ENCODE assay signal across 18 cellular contexts in genomic region chr14:58327019-58327418, GRCh38.
"Had no signal": no experiment of that assay in that cellular context is flagged by ENCODE, and none has a peak within 500 bp of the region (broad histone marks: within the 10 kb centered on the region; RNA-seq: fewer than 3 reads in every experiment).

No MANE protein-coding gene starts in this region.

- H3K4me3 Mint-ChIP-seq: activated CD4-positive, alpha-beta memory T cell treated with anti-CD3 and anti-CD28 coated beads for 36 hours; activated CD4-positive, alpha-beta T cell treated with anti-CD3 and anti-CD28 coated beads, Interleukin-2, amount 10 ng/mL, durations not matched to agents 7 days and 5 days; activated naive CD4-positive, alpha-beta T cell treated with anti-CD3 and anti-CD28 coated beads for 36 hours; activated naive CD8-positive, alpha-beta T cell treated with anti-CD3 and anti-CD28 coated beads, Interleukin-2, amount 10 ng/mL, durations not matched to agents 7 days and 5 days; activated T-cell treated with anti-CD3 and anti-CD28 coated beads, Interleukin-2, amount 50 U/mL, for 4 hours; T-helper 1 cell treated with Interleukin-12 subunit alpha and Interleukin-12 subunit beta and Interleukin-4 antibody, amounts not matched to agents 30 μg/mL and 1 μg/mL, for 36 hours had no signal

- H3K27me3 Mint-ChIP-seq: activated CD4-positive, alpha-beta memory T cell treated with anti-CD3 and anti-CD28 coated beads for 36 hours; activated CD4-positive, alpha-beta T cell treated with anti-CD3 and anti-CD28 coated beads, Interleukin-2, amount 10 ng/mL, durations not matched to agents 7 days and 5 days; activated naive CD8-positive, alpha-beta T cell treated with anti-CD3 and anti-CD28 coated beads, Interleukin-2, amount 10 ng/mL, durations not matched to agents 7 days and 5 days had no signal

- H3K27ac Mint-ChIP-seq: activated CD4-positive, alpha-beta memory T cell treated with anti-CD3 and anti-CD28 coated beads for 36 hours; activated naive CD4-positive, alpha-beta T cell treated with anti-CD3 and anti-CD28 coated beads for 36 hours; activated naive CD8-positive, alpha-beta T cell treated with anti-CD3 and anti-CD28 coated beads, Interleukin-2, amount 10 ng/mL, durations not matched to agents 7 days and 5 days; T-helper 1 cell treated with Interleukin-12 subunit alpha and Interleukin-12 subunit beta and Interleukin-4 antibody, amounts not matched to agents 30 μg/mL and 1 μg/mL, for 36 hours had no signal

- ATAC-seq: activated T-cell treated with anti-CD3 and anti-CD28 coated beads, Interleukin-2, amount 50 U/mL, for 4 hours; K562; Right ventricle myocardium inferior had no signal

- DNase-seq: activated CD4-positive, alpha-beta memory T cell treated with anti-CD3 and anti-CD28 coated beads for 36 hours; activated CD4-positive, alpha-beta T cell treated with anti-CD3 and anti-CD28 coated beads, Interleukin-2, amount 10 ng/mL, durations not matched to agents 7 days and 5 days; activated CD4-positive, CD25-positive, alpha-beta regulatory T cell; activated CD8-positive, alpha-beta memory T cell treated with anti-CD3 and anti-CD28 coated beads for 24 hours; activated effector memory CD4-positive, alpha-beta T cell treated with anti-CD3 and anti-CD28 coated beads, Interleukin-2, amount 50 U/mL, for 16 hours; activated naive CD4-positive, alpha-beta T cell treated with anti-CD3 and anti-CD28 coated beads for 36 hours; activated naive CD8-positive, alpha-beta T cell treated with anti-CD3 and anti-CD28 coated beads, Interleukin-2, amount 10 ng/mL, durations not matched to agents 7 days and 5 days; activated T-cell treated with anti-CD3 and anti-CD28 coated beads, Interleukin-2, amount 50 U/mL, for 4 hours; adrenal gland; aorta; central memory CD4-positive, alpha-beta T cell; Kasumi-1; NCI-H1930; NCI-H524 treated with DMSO at 0.1 percent for 48 hours; NCI-H748 treated with DMSO at 0.1 percent for 48 hours had no signal

- H3K9me3 Mint-ChIP-seq: activated CD4-positive, alpha-beta memory T cell treated with anti-CD3 and anti-CD28 coated beads for 36 hours; activated CD4-positive, alpha-beta T cell treated with anti-CD3 and anti-CD28 coated beads, Interleukin-2, amount 10 ng/mL, durations not matched to agents 7 days and 5 days; activated naive CD4-positive, alpha-beta T cell treated with anti-CD3 and anti-CD28 coated beads for 36 hours; activated naive CD8-positive, alpha-beta T cell treated with anti-CD3 and anti-CD28 coated beads, Interleukin-2, amount 10 ng/mL, durations not matched to agents 7 days and 5 days; activated T-cell treated with anti-CD3 and anti-CD28 coated beads, Interleukin-2, amount 50 U/mL, for 4 hours; T-helper 1 cell treated with Interleukin-12 subunit alpha and Interleukin-12 subunit beta and Interleukin-4 antibody, amounts not matched to agents 30 μg/mL and 1 μg/mL, for 36 hours had no signal
